ENCODE assay signal across 8 cellular contexts in the genomic region with DNA sequence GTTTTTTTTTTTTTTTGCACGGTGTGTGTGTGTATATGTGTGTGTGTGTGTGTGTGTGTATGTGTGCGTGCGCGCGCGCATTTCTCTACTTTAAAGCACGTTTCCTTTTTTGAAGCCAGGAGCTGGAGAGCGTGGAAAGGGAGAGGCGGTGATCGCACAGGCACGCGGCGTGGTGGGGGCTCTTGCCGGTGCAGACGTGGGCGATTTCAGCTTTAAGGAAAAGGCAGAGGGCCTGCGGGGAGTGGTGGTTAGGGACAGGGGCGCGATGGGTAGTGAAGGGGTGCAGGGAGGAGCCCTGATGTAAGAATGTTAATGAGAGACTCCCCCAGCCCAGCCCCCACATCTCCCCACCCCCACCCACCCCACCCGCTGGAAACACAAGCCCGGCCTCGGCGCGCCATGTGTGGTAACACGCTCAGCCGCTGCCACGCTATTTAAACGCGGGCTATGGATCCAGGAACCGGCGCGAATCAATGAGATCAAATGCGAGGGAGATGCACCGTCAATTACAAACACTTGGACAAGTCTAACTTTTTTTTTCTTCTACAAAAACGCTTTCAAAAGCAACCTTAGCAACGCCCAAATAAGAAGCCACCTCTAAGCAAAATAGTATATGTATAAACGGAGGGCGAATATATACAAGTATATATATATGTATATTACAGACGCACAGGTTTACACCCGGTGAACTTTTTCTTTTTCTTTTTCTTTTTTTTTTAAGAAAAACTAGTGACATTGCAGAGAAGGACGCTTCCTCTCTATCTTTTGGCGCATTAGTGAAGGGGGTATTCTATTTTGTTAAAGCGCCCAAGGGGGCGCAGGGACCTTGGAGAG. TPM values are rescaled to one million over a fixed set of nuclear protein-coding genes. Genes with fewer than 3 reads are reported as not detected.
DNase-seq lines count a peak whose midpoint lies in the region; ATAC-seq, FAIRE-seq and TF ChIP-seq lines count a peak whose summit lies in the region.

A gene with protein sequence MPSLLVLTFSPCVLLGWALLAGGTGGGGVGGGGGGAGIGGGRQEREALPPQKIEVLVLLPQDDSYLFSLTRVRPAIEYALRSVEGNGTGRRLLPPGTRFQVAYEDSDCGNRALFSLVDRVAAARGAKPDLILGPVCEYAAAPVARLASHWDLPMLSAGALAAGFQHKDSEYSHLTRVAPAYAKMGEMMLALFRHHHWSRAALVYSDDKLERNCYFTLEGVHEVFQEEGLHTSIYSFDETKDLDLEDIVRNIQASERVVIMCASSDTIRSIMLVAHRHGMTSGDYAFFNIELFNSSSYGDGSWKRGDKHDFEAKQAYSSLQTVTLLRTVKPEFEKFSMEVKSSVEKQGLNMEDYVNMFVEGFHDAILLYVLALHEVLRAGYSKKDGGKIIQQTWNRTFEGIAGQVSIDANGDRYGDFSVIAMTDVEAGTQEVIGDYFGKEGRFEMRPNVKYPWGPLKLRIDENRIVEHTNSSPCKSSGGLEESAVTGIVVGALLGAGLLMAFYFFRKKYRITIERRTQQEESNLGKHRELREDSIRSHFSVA (plus strand): TSS at position 463 of the 834 bp plus-strand sequence. CDS start 456 bp downstream, outside the sequence.

- H3K4me1 ChIP-seq in kidney (ENCODE audit: control insufficient read depth in 1 of 2, insufficient read depth in 1 of 2, low read depth in 1 of 2, low read length in 2 of 2) = peaks cover 2 to 6% of the 10 kb centered on the region in 2 donors

- H3K27me3 ChIP-seq in BJ (ENCODE audit: control insufficient read depth, insufficient read depth, low read length) = no peaks in the 10 kb centered on the region

- peaks cover 0 to 6% (median 3%) of the 10 kb centered on the region in 5 experiments for H3K9me3 Mint-ChIP-seq in brain
- H3K9me3 Mint-ChIP-seq in stimulated activated memory B cell treated with anti-CD40 and anti-IgM and Interleukin-4, amounts not matched to agents 10 μg/mL and 1 μg/mL and 100 μg/mL, for 72 hours = no peaks in the 10 kb centered on the region

- intact Hi-C loops in kidney (cut with DNase I) = no loop called here

- peak within 1 kb of the TSS; percentile 82 to 87 for H3K27ac ChIP-seq in kidney (ENCODE audit: low read depth in 2 of 2, low read length in 2 of 2)

- peak within 1 kb of the TSS; percentile 61 for H3K4me3 ChIP-seq in BJ (ENCODE audit: low read depth, low read length)
- peak within 1 kb of the TSS; percentile 45 for H3K4me3 ChIP-seq in Jurkat, Clone E6-1 (ENCODE audit: low read length)
- H3K4me3 ChIP-seq in kidney (ENCODE audit: low read length in 2 of 2) = peak within 1 kb of the TSS; percentile 80 to 85

- peak within 1 kb of the TSS; percentile 38 to 84 for H3K9ac ChIP-seq in kidney (ENCODE audit: low read length in 2 of 2)

- H3K36me3 Mint-ChIP-seq in brain = no peaks in the 10 kb centered on the region
- H3K36me3 Mint-ChIP-seq in stimulated activated memory B cell treated with anti-CD40 and anti-IgM and Interleukin-4, amounts not matched to agents 10 μg/mL and 1 μg/mL and 100 μg/mL, for 72 hours = no peaks in the 10 kb centered on the region

- TF ChIP-seq CTCF in BJ (IDR thresholded peaks at IDR 0.05; ENCODE audit: insufficient read depth, low read depth, low read length) (no peak), brain (conservative IDR thresholded peaks at IDR 0.05) (no peak), kidney (IDR thresholded peaks at IDR 0.05; ENCODE audit: borderline replicate concordance, extremely low read depth, insufficient read depth) (no peak)

- CTCF ChIA-PET in BJ (lab: Yijun Ruan, JAX) = interaction anchor here (0.7 to 4.5 kb wide), 11 partner anchors 9 to 588 kb away, joined by 3 to 17 read pairs (median 3); no protein-coding TSS in a partner anchor

- DNase-seq in BJ (ENCODE audit: low read depth) (no peak), kidney (peak; percentile 68), superior temporal gyrus (ENCODE audit: extremely low spot score) (no peak)
- no peak for DNase-seq in Jurkat, Clone E6-1 (ENCODE audit: low read depth, low spot score)
- no peak for DNase-seq in activated CD8-positive, alpha-beta memory T cell treated with anti-CD3 and anti-CD28 coated beads, Interleukin-2, amount 50 U/mL, for 4 hours

- no peak for FAIRE-seq in kidney (lab: Jason Lieb, UNC)

- H3K27me3 Mint-ChIP-seq in brain = peaks cover 85% of the 10 kb centered on the region
- peaks cover 64% of the 10 kb centered on the region for H3K27me3 Mint-ChIP-seq in stimulated activated memory B cell treated with anti-CD40 and anti-IgM and Interleukin-4, amounts not matched to agents 10 μg/mL and 1 μg/mL and 100 μg/mL, for 72 hours

- no peaks in the 10 kb centered on the region for H3K36me3 ChIP-seq in BJ (ENCODE audit: control insufficient read depth, insufficient read depth, low read length)
- no peaks in the 10 kb centered on the region for H3K36me3 ChIP-seq in kidney (ENCODE audit: control insufficient read depth in 1 of 2, insufficient read depth in 2 of 2, low read length in 2 of 2)

- POLR2A ChIA-PET in BJ (lab: Charles Lee) = interaction anchor here (0.6 kb wide), 1 partner anchor 639 kb away, joined by 3 read pairs; no protein-coding TSS in a partner anchor

- peaks cover 37% of the 10 kb centered on the region for H3K4me1 Mint-ChIP-seq in brain
- peaks cover 33% of the 10 kb centered on the region for H3K4me1 Mint-ChIP-seq in stimulated activated memory B cell treated with anti-CD40 and anti-IgM and Interleukin-4, amounts not matched to agents 10 μg/mL and 1 μg/mL and 100 μg/mL, for 72 hours

- H3K4me3 Mint-ChIP-seq in brain = peak within 1 kb of the TSS; percentile 82 to 91 (median 88)
- peak within 1 kb of the TSS; percentile 71 for H3K4me3 Mint-ChIP-seq in stimulated activated memory B cell treated with anti-CD40 and anti-IgM and Interleukin-4, amounts not matched to agents 10 μg/mL and 1 μg/mL and 100 μg/mL, for 72 hours

- H3K9me3 ChIP-seq in kidney (ENCODE audit: control insufficient read depth in 1 of 2, low read length in 2 of 2) = no peaks in the 10 kb centered on the region

- peak within 1 kb of the TSS; percentile 18 to 94 (median 74) for H3K27ac Mint-ChIP-seq in brain
- H3K27ac Mint-ChIP-seq in stimulated activated memory B cell treated with anti-CD40 and anti-IgM and Interleukin-4, amounts not matched to agents 10 μg/mL and 1 μg/mL and 100 μg/mL, for 72 hours = no peak within 1 kb of the TSS

- ATAC-seq in stimulated activated memory B cell treated with anti-CD40 and anti-IgM and Interleukin-4, amounts not matched to agents 10 μg/mL and 1 μg/mL and 100 μg/mL, for 72 hours = no peak
- no peak for ATAC-seq in HG03354 (IDR thresholded peaks at IDR 0.05; ENCODE audit: poor library complexity, severe bottlenecking, unreplicated experiment)

RNA-seq across cellular contexts. Expression of the gene that starts here (rescaled TPM):
- polyA plus RNA-seq in BJ (2011; rRNA removed) = 8.1 and 9.6 TPM in 2 replicates
- polyA minus RNA-seq in BJ (2011; rRNA and poly(A)+ RNA removed) = 12.7 and 16.6 TPM in 2 replicates
- polyA plus RNA-seq in Jurkat, Clone E6-1 (2012; ENCODE audit: insufficient read depth, insufficient read length) = 0.41 TPM
- 0.17 TPM for polyA plus RNA-seq in brain (ENCODE audit: insufficient read depth, low read depth, low replicate concordance)
- total RNA-seq in kidney = 12.5 TPM
- 33.7 TPM for polyA plus RNA-seq in kidney (ENCODE audit: insufficient read depth, low read depth, low replicate concordance)
